Comparison of ENCODE assay signal across 16 cellular contexts in the genomic region with DNA sequence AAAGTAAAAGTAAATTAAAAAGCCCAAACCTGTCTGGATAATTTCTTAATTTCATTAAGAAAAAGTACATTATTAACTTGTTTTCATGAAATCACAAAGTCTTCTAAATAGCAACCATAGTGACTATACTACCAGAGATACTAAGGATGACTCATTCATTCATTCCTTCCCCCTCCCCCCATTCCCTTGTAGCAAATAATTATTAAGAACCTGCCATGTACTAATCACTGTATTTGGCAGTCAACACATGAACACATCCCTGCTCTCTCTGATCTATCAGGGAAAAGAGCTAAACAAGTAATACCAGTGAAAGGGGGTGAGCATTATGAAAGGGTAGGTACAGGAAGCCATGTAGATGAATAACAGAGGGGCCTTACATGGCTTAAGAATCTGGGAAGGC.
DNase-seq lines count a peak whose midpoint lies in the region; ATAC-seq and TF ChIP-seq lines count a peak whose summit lies in the region.
"Had no signal": no experiment of that assay in that cellular context is flagged by ENCODE, and none has a peak within 500 bp of the region (broad histone marks: within the 10 kb centered on the region; RNA-seq: fewer than 3 reads in every experiment).

No MANE protein-coding gene starts in this region.

- no peaks in the 10 kb centered on the region for H3K27me3 ChIP-seq in BLaER1
- H3K27me3 ChIP-seq in osteoblast (ENCODE audit: insufficient read depth, low read length): no peaks in the 10 kb centered on the region
- no peaks in the 10 kb centered on the region for H3K27me3 ChIP-seq in body of pancreas
- H3K27me3 ChIP-seq in WERI-Rb-1 (ENCODE audit: insufficient read depth, low read depth, severe bottlenecking): no peaks in the 10 kb centered on the region

- no peak overlapping the region for H3K4me3 ChIP-seq in BLaER1
- no peak overlapping the region for H3K4me3 ChIP-seq in osteoblast (ENCODE audit: insufficient read depth, low read length)
- no peak overlapping the region for H3K4me3 ChIP-seq in body of pancreas
- H3K4me3 ChIP-seq in WERI-Rb-1 (ENCODE audit: low read depth, low read length): no peak overlapping the region

- no peak overlapping the region for H2AFZ ChIP-seq in osteoblast (ENCODE audit: low read length)

- H3K27ac ChIP-seq in BLaER1 (0 out of 2 replicates have a peak overlapping the region, but pooled peaks have one; percentile 3), osteoblast (ENCODE audit: low read depth, low read length) (peak overlapping the region; percentile 68), body of pancreas (no peak overlapping the region), WERI-Rb-1 (no peak overlapping the region)
- H3K27ac ChIP-seq: C4-2B, RWPE1 had no signal

- no peak for ATAC-seq in body of pancreas

- H3K4me2 ChIP-seq in BLaER1 (no peak overlapping the region), osteoblast (ENCODE audit: insufficient read depth, low read length) (no peak overlapping the region)

- H4K20me1 ChIP-seq in BLaER1 (no peaks in the 10 kb centered on the region), osteoblast (ENCODE audit: insufficient read depth, low read length) (no peaks in the 10 kb centered on the region)

- H3K9ac ChIP-seq in BLaER1: no peak overlapping the region

- DNase-seq in HT1080 (ENCODE audit: low read depth) (peak; percentile 20), dermis blood vessel endothelial cell (peak; percentile 7), osteoblast (ENCODE audit: insufficient read length, low spot score, missing footprints) (no peak), body of pancreas (no peak), WERI-Rb-1 (no peak), cerebellar nuclear complex (lab: John Stamatoyannopoulos, UW) (no peak), foreskin melanocyte (no peak)
- DNase-seq: DMS 273 treated with DMSO at 0.1 percent for 48 hours, KG1, NCI-H1417 treated with DMSO at 0.1 percent for 48 hours, NCI-H2029, NCI-H2171, NCI-H774 had no signal

- peaks cover 14% of the 10 kb centered on the region for H3K4me1 ChIP-seq in BLaER1
- peaks cover 16% of the 10 kb centered on the region for H3K4me1 ChIP-seq in osteoblast (ENCODE audit: insufficient read depth, low read length)
- no peaks in the 10 kb centered on the region for H3K4me1 ChIP-seq in body of pancreas

- TF ChIP-seq CTCF in osteoblast (IDR thresholded peaks at IDR 0.05; ENCODE audit: extremely low read depth, low read depth, low read length) (no peak), body of pancreas (IDR thresholded peaks at IDR 0.05) (no peak), WERI-Rb-1 (IDR thresholded peaks at IDR 0.05; ENCODE audit: low read depth, low read length) (no peak)

- peaks cover 25% of the 10 kb centered on the region; the same call in 1 of the 2 replicates for H3K36me3 ChIP-seq in BLaER1
- no peaks in the 10 kb centered on the region for H3K36me3 ChIP-seq in osteoblast (ENCODE audit: insufficient read depth, low read length)
- H3K36me3 ChIP-seq in body of pancreas (replicated peaks in 1 of 2; ENCODE audit: insufficient read depth in 1 of 2, low read depth in 2 of 2): no peaks in the 10 kb centered on the region
- H3K36me3 ChIP-seq in WERI-Rb-1: peaks cover 4% of the 10 kb centered on the region; the same call in 1 of the 2 replicates

- TF ChIP-seq POLR2A in body of pancreas (IDR thresholded peaks at IDR 0.05): no peak

- H3K79me2 ChIP-seq in osteoblast (ENCODE audit: insufficient read depth, low read length): no peaks in the 10 kb centered on the region

- H3K9me3 ChIP-seq in BLaER1 (no peaks in the 10 kb centered on the region), osteoblast (ENCODE audit: low read depth, low read length) (no peaks in the 10 kb centered on the region), body of pancreas (no peaks in the 10 kb centered on the region), WERI-Rb-1 (ENCODE audit: severe bottlenecking) (no peaks in the 10 kb centered on the region)

- intact Hi-C loops in body of pancreas (cut with DNase I): no loop called here

Comparison
In these comparisons a context has a peak if more than half of its experiments do, and no peak if none do; other contexts are left out.
1. H3K27ac ChIP-seq: peak in BLaER1 (single experiment) and osteoblast (single experiment); none in body of pancreas (0 of 4) and WERI-Rb-1 (single experiment).
2. DNase-seq: peak in HT1080 (single experiment) and dermis blood vessel endothelial cell (single experiment); none in osteoblast (single experiment), body of pancreas (0 of 4), WERI-Rb-1 (single experiment), cerebellar nuclear complex (0 of 2) and foreskin melanocyte (single experiment).